12 cellular contexts compared by ENCODE assay signal in genomic region chr1:225250432-225250831, GRCh38.
A peak's percentile ranks its signal among the peaks of the same experiment; 100 is the strongest.
DNase-seq lines count a peak whose midpoint lies in the region; ATAC-seq and TF ChIP-seq lines count a peak whose summit lies in the region.
"Had no signal": no experiment of that assay in that cellular context is flagged by ENCODE, and none has a peak within 500 bp of the region (broad histone marks: within the 10 kb centered on the region; RNA-seq: fewer than 3 reads in every experiment).

No MANE protein-coding gene starts in this region.

- no peak overlapping the region for H3K27ac Mint-ChIP-seq in T-helper 17 cell
- H3K27ac Mint-ChIP-seq in activated T-cell treated with anti-CD3 and anti-CD28 coated beads, Interleukin-2, amount 50 U/mL, for 24 hours = no peak overlapping the region
- H3K27ac Mint-ChIP-seq in endodermal cell = no peak overlapping the region
- H3K27ac Mint-ChIP-seq: CD4-positive, CD25-positive, alpha-beta regulatory T cell had no signal

- no peak overlapping the region for H3K4me3 Mint-ChIP-seq in T-helper 17 cell
- H3K4me3 Mint-ChIP-seq in activated T-cell treated with anti-CD3 and anti-CD28 coated beads, Interleukin-2, amount 50 U/mL, for 24 hours = no peak overlapping the region
- H3K4me3 Mint-ChIP-seq in endodermal cell = no peak overlapping the region
- H3K4me3 Mint-ChIP-seq: CD4-positive, CD25-positive, alpha-beta regulatory T cell had no signal

- H3K4me3 ChIP-seq in endodermal cell (ENCODE audit: low read length) = no peak overlapping the region
- H3K4me3 ChIP-seq: transverse colon had no signal

- H3K9ac ChIP-seq in endodermal cell (ENCODE audit: extremely low read depth, low read length, poor library complexity, severe bottlenecking) = no peak overlapping the region

- peaks cover 16% of the 10 kb centered on the region for H3K27me3 Mint-ChIP-seq in T-helper 17 cell
- H3K27me3 Mint-ChIP-seq in activated T-cell treated with anti-CD3 and anti-CD28 coated beads, Interleukin-2, amount 50 U/mL, for 24 hours = peaks cover 25% of the 10 kb centered on the region
- peaks cover 15% of the 10 kb centered on the region for H3K27me3 Mint-ChIP-seq in endodermal cell (ENCODE audit: insufficient read depth)
- H3K27me3 Mint-ChIP-seq: CD4-positive, CD25-positive, alpha-beta regulatory T cell had no signal

- no peaks in the 10 kb centered on the region for H3K4me1 ChIP-seq in endodermal cell (ENCODE audit: control insufficient read depth, insufficient read depth, low read length)
- H3K4me1 ChIP-seq: transverse colon had no signal

- no peak for DNase-seq in T-helper 17 cell
- DNase-seq in activated T-cell treated with anti-CD3 and anti-CD28 coated beads, Interleukin-2, amount 50 U/mL, for 24 hours = no peak
- no peak for DNase-seq in HPDE6-E6E7 (ENCODE audit: extremely low spot score)
- DNase-seq in endodermal cell = no peak
- DNase-seq in HuH-7 (ENCODE audit: low spot score) = no peak
- DNase-seq: CD4-positive, CD25-positive, alpha-beta regulatory T cell; NCI-H446 treated with DMSO at 0.1 percent for 48 hours; transverse colon had no signal

- H3K27me3 ChIP-seq in endodermal cell (ENCODE audit: control insufficient read depth, insufficient read depth, low read length, poor library complexity, severe bottlenecking) = peaks cover 5% of the 10 kb centered on the region
- H3K27me3 ChIP-seq: transverse colon had no signal

- WGBS in endodermal cell (ENCODE audit: insufficient coverage in 1 of 2, insufficient read length in 1 of 2), 2 experiments = 92 to 95% methylated on average over 4 of the region's 4 CpGs

- H3K36me3 Mint-ChIP-seq in T-helper 17 cell (ENCODE audit: low read depth) = no peaks in the 10 kb centered on the region
- H3K36me3 Mint-ChIP-seq in activated T-cell treated with anti-CD3 and anti-CD28 coated beads, Interleukin-2, amount 50 U/mL, for 24 hours (ENCODE audit: low read depth) = no peaks in the 10 kb centered on the region
- no peaks in the 10 kb centered on the region for H3K36me3 Mint-ChIP-seq in endodermal cell (ENCODE audit: low read depth)
- H3K36me3 Mint-ChIP-seq: CD4-positive, CD25-positive, alpha-beta regulatory T cell had no signal

- TF ChIP-seq CTCF in endodermal cell (conservative IDR thresholded peaks at IDR 0.05) = no peak

- H3K27ac ChIP-seq in endodermal cell (ENCODE audit: low read depth, low read length) = no peak overlapping the region
- H3K27ac ChIP-seq: transverse colon had no signal

- no peaks in the 10 kb centered on the region for H3K4me1 Mint-ChIP-seq in T-helper 17 cell
- no peaks in the 10 kb centered on the region for H3K4me1 Mint-ChIP-seq in activated T-cell treated with anti-CD3 and anti-CD28 coated beads, Interleukin-2, amount 50 U/mL, for 24 hours (ENCODE audit: low read depth)
- H3K4me1 Mint-ChIP-seq in endodermal cell = no peaks in the 10 kb centered on the region
- H3K4me1 Mint-ChIP-seq: CD4-positive, CD25-positive, alpha-beta regulatory T cell had no signal

- no peaks in the 10 kb centered on the region for H3K36me3 ChIP-seq in endodermal cell (ENCODE audit: control insufficient read depth, insufficient read depth, low read length)
- H3K36me3 ChIP-seq: transverse colon had no signal

- H3K9me3 ChIP-seq in T-helper 17 cell (ENCODE audit: control insufficient read depth, low read length, poor library complexity, severe bottlenecking) = no peaks in the 10 kb centered on the region
- H3K9me3 ChIP-seq in endodermal cell (ENCODE audit: control insufficient read depth, low read length) = no peaks in the 10 kb centered on the region
- H3K9me3 ChIP-seq: transverse colon had no signal

- ATAC-seq in GM18499 (IDR thresholded peaks at IDR 0.05; ENCODE audit: insufficient read depth, unreplicated experiment) (peak; percentile 94), GM21515 (IDR thresholded peaks at IDR 0.05; ENCODE audit: unreplicated experiment) (peak; percentile 85), HG03280 (IDR thresholded peaks at IDR 0.05; ENCODE audit: unreplicated experiment) (peak; percentile 91), T-helper 17 cell (peak; percentile 51)
- ATAC-seq: HCT116 had no signal

- H3K9me3 Mint-ChIP-seq in activated T-cell treated with anti-CD3 and anti-CD28 coated beads, Interleukin-2, amount 50 U/mL, for 24 hours = no peaks in the 10 kb centered on the region
- peaks cover 9% of the 10 kb centered on the region for H3K9me3 Mint-ChIP-seq in endodermal cell
